21 cellular contexts compared by ENCODE assay signal in the genomic region with DNA sequence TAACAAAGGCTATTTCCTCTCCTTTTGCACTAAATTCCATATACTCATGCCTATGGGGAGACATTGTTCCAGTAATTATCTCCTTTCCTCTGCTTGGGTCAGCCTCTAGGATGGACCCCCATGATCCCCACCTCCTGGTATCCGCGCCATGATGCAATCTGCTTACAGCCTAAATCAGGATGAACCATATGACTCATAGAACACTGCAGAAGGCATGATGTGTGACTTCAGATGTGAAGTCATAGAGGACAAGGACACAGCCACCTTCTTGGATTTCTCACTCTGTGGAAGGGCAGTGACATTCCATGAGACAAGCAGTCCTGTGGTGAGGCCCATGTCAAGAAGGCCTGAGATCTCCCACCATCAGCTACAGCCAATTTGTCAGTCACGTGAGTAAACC. TPM values are rescaled to one million over a fixed set of nuclear protein-coding genes. Genes with fewer than 3 reads are reported as not detected.
A peak's percentile ranks its signal among the peaks of the same experiment; 100 is the strongest.
DNase-seq lines count a peak whose midpoint lies in the region; ATAC-seq, FAIRE-seq and TF ChIP-seq lines count a peak whose summit lies in the region.
"Had no signal": no experiment of that assay in that cellular context is flagged by ENCODE, and none has a peak within 500 bp of the region (broad histone marks: within the 10 kb centered on the region; RNA-seq: fewer than 3 reads in every experiment).

No MANE protein-coding gene starts in this region.

- POLR2A ChIA-PET in HEK293 (lab: Yijun Ruan, JAX) (no interaction called here), K562 (lab: Yijun Ruan, JAX) (no interaction called here), endothelial cell of umbilical vein (lab: Charles Lee) (no interaction called here)

- CTCF ChIA-PET in HEK293 (lab: Yijun Ruan, JAX), result interaction anchor here (0.6 kb wide), 1 partner anchor 52 kb away, joined by 3 read pairs; no protein-coding TSS in a partner anchor
- CTCF ChIA-PET in K562 (lab: Yijun Ruan, JAX; ENCODE audit: low intra/inter-chr PET ratio), result no interaction called here
- CTCF ChIA-PET in endothelial cell of umbilical vein (lab: Charles Lee), result no interaction called here

- H3K79me2 ChIP-seq in K562 (ENCODE audit: control insufficient read depth, insufficient read depth, low read length) (no peaks in the 10 kb centered on the region), endothelial cell of umbilical vein (ENCODE audit: control insufficient read depth, insufficient read depth, low read length) (no peaks in the 10 kb centered on the region)

- 47% methylated on average over 3 of the region's 3 CpGs for WGBS in K562 (ENCODE audit: insufficient coverage, low coverage, missing lambda C conversion rate)
- 91 to 96% methylated on average over 3 of the region's 3 CpGs for WGBS in lower leg skin, 2 donors

- ATAC-seq in K562, result peak; percentile 64
- no peak for ATAC-seq in GM19452 (IDR thresholded peaks at IDR 0.05; ENCODE audit: unreplicated experiment)
- ATAC-seq in GM19328 (IDR thresholded peaks at IDR 0.05; ENCODE audit: unreplicated experiment), result no peak
- ATAC-seq: PC-3 had no signal

- H3K4me2 ChIP-seq in K562 (ENCODE audit: insufficient read depth, low read length), result no peak overlapping the region
- no peak overlapping the region for H3K4me2 ChIP-seq in endothelial cell of umbilical vein (ENCODE audit: insufficient read depth, low read length)

- peaks cover 0 to 2% (median 2%) of the 10 kb centered on the region in 3 donors for H3K27me3 Mint-ChIP-seq in CD14-positive monocyte (ENCODE audit: low read depth in 3 of 3)

- H3K9me1 ChIP-seq in K562 (ENCODE audit: control insufficient read depth, insufficient read depth, low read length), result no peaks in the 10 kb centered on the region
- no peaks in the 10 kb centered on the region for H3K9me1 ChIP-seq in endothelial cell of umbilical vein (replicated peaks; ENCODE audit: control insufficient read depth, extremely low read depth, insufficient read depth, low read length)

- no peak overlapping the region for H3K9ac ChIP-seq in K562 (ENCODE audit: insufficient read depth in 1 of 2, low read depth in 2 of 2, low read length in 2 of 2)
- H3K9ac ChIP-seq in endothelial cell of umbilical vein (replicated peaks; ENCODE audit: extremely low read depth, insufficient read depth, low read length), result no peak overlapping the region

- no peak overlapping the region for H3K4me3 Mint-ChIP-seq in CD14-positive monocyte
- H3K4me3 Mint-ChIP-seq: CD4-positive, alpha-beta T cell had no signal

- no peak for TF ChIP-seq EP300 in K562 (IDR thresholded peaks at IDR 0.05; ENCODE audit: low read length)

- H3K9me3 ChIP-seq in HEK293 (ENCODE audit: control insufficient read depth, insufficient read depth, low read depth, low read length) (no peaks in the 10 kb centered on the region), K562 (replicated peaks; ENCODE audit: control insufficient read depth, insufficient read depth, low read depth, low read length) (no peaks in the 10 kb centered on the region), endothelial cell of umbilical vein (replicated peaks; ENCODE audit: control insufficient read depth, insufficient read depth, low read length) (no peaks in the 10 kb centered on the region)
- H3K9me3 ChIP-seq: BE2C, SJSA1 had no signal

- H3K4me3 ChIP-seq in HEK293 (ENCODE audit: low read depth, low read length) (no peak overlapping the region), K562 (no peak overlapping the region), endothelial cell of umbilical vein (replicated peaks in 1 of 3; ENCODE audit: insufficient read depth in 1 of 3, low read depth in 1 of 3, low read length in 3 of 3) (no peak overlapping the region), lower leg skin (ENCODE audit: low read depth, poor library complexity, severe bottlenecking) (no peak overlapping the region)
- H3K4me3 ChIP-seq: SJSA1 had no signal

- H3K27ac Mint-ChIP-seq in CD14-positive monocyte, result peak overlapping the region in 4 of 7 donors; percentile 13 to 89 (median 78)
- H3K27ac Mint-ChIP-seq: CD4-positive, alpha-beta T cell had no signal

- H3K9me3 Mint-ChIP-seq in CD14-positive monocyte, result peaks cover 0 to 6% (median 0%) of the 10 kb centered on the region in 7 donors

- dilution Hi-C loops in endothelial cell of umbilical vein (cut with MboI; ENCODE audit: extremely low pct_ligation_motif_present, low sequenced_read_pairs), result no loop called here

- H3K36me3 ChIP-seq in HEK293 (ENCODE audit: control insufficient read depth in 2 of 2, insufficient read depth in 1 of 2, low read length in 2 of 2) (no peaks in the 10 kb centered on the region), K562 (ENCODE audit: control insufficient read depth, insufficient read depth, low read length) (no peaks in the 10 kb centered on the region), endothelial cell of umbilical vein (ENCODE audit: control insufficient read depth in 2 of 2, extremely low read depth in 1 of 2, insufficient read depth in 2 of 2, low read length in 2 of 2) (peaks cover 4 to 5% of the 10 kb centered on the region in 2 experiments)
- H3K36me3 ChIP-seq: BE2C, SJSA1 had no signal

- H3K36me3 Mint-ChIP-seq in CD14-positive monocyte, result peaks cover 58 to 71% of the 10 kb centered on the region in 2 donors

- BruUV-seq in K562 (replicated peaks; lab: Mats Ljungman, UMichigan) (no TSS peak), endothelial cell of umbilical vein (replicated peaks; lab: Mats Ljungman, UMichigan) (no TSS peak)

- DNase-seq in CD14-positive monocyte (ENCODE audit: low spot score), result no peak
- peak in 1 of 4 experiments; percentile 18 for DNase-seq in K562 (ENCODE audit: extremely low read depth in 1 of 4, low spot score in 3 of 4)
- DNase-seq in endothelial cell of umbilical vein (ENCODE audit: low read depth, low spot score), result no peak
- no peak for DNase-seq in lower leg skin (ENCODE audit: low spot score in 2 of 2)
- DNase-seq in NCI-H1436 (lab: John Stamatoyannopoulos, UW), result no peak
- DNase-seq: BE2C; CD4-positive, alpha-beta T cell; DMS153; GDM1; GOT3; NCI-H1417; NCI-H1930; NCI-H345; NCI-H524 treated with DMSO at 0.1 percent for 48 hours; PC-3 had no signal

- H4K20me1 ChIP-seq in K562 (replicated peaks; ENCODE audit: control insufficient read depth, insufficient read depth, low read length) (no peaks in the 10 kb centered on the region), endothelial cell of umbilical vein (replicated peaks; ENCODE audit: control insufficient read depth, extremely low read depth, insufficient read depth, low read length) (no peaks in the 10 kb centered on the region)

- H3K4me1 ChIP-seq in HEK293 (ENCODE audit: control insufficient read depth, insufficient read depth, low read length) (no peaks in the 10 kb centered on the region), K562 (replicated peaks in 1 of 2; ENCODE audit: control insufficient read depth in 2 of 2, insufficient read depth in 2 of 2, low read length in 2 of 2) (no peaks in the 10 kb centered on the region), endothelial cell of umbilical vein (ENCODE audit: control insufficient read depth, extremely low read depth, insufficient read depth, low read length) (no peaks in the 10 kb centered on the region)
- H3K4me1 ChIP-seq: BE2C, SJSA1 had no signal

- TF ChIP-seq CTCF in CD14-positive monocyte (IDR thresholded peaks at IDR 0.05) (no peak), HEK293 (tag by site-specific recombination; IDR thresholded peaks at IDR 0.05) (no peak), K562 (IDR thresholded peaks at IDR 0.05 in 2 of 3, conservative IDR thresholded peaks at IDR 0.05 in 1 of 3; ENCODE audit: insufficient read depth in 2 of 3, low read depth in 1 of 3, low read length in 3 of 3) (no peak), endothelial cell of umbilical vein (IDR thresholded peaks at IDR 0.05; ENCODE audit: extremely low read depth in 1 of 2, insufficient read depth in 1 of 2, low read depth in 1 of 2, low read length in 2 of 2) (no peak), lower leg skin (IDR thresholded peaks at IDR 0.05) (no peak)

- in situ Hi-C loops in K562 (cut with MboI), result no loop called here

- TF ChIP-seq POLR2A in K562 (conservative IDR thresholded peaks at IDR 0.05) (no peak), endothelial cell of umbilical vein (IDR thresholded peaks at IDR 0.05; ENCODE audit: low read depth, low read length) (no peak), lower leg skin (IDR thresholded peaks at IDR 0.05) (no peak)

- intact Hi-C loops in CD14-positive monocyte (cut with micrococcal nuclease) (no loop called here), K562 (cut with micrococcal nuclease) (no loop called here), endothelial cell of umbilical vein (cut with micrococcal nuclease) (no loop called here), lower leg skin (cut with DNase I; ENCODE audit: low total_unique reads) (no loop called here)

- peaks cover 19% of the 10 kb centered on the region for H3K4me1 Mint-ChIP-seq in CD14-positive monocyte

- no peak overlapping the region for H3K27ac ChIP-seq in HEK293 (ENCODE audit: extremely low read depth, low read depth, low read length)
- no peak overlapping the region; the same call in 2 of the 3 replicates for H3K27ac ChIP-seq in K562 (ENCODE audit: extremely low read depth, low read depth, low read length)
- H3K27ac ChIP-seq in endothelial cell of umbilical vein (ENCODE audit: insufficient read depth, low read depth, low read length), result no peak overlapping the region
- H3K27ac ChIP-seq: SJSA1 had no signal

- H3K27me3 ChIP-seq in K562 (ENCODE audit: control insufficient read depth in 2 of 2, insufficient read depth in 2 of 2, low read length in 2 of 2) (no peaks in the 10 kb centered on the region), endothelial cell of umbilical vein (ENCODE audit: control insufficient read depth in 2 of 2, insufficient read depth in 2 of 2, low read length in 2 of 2) (no peaks in the 10 kb centered on the region)
- H3K27me3 ChIP-seq: SJSA1 had no signal

- TF ChIP-seq RAD21 in K562 (CRISPR knock-in tag; conservative IDR thresholded peaks at IDR 0.05 in 1 of 2, IDR thresholded peaks at IDR 0.05 in 1 of 2), result no peak

- FAIRE-seq in K562 (lab: Jason Lieb, UNC) (peak; percentile 52), endothelial cell of umbilical vein (lab: Jason Lieb, UNC) (no peak)
- FAIRE-seq: A204.1, HTR-8/SVneo had no signal

- peak overlapping the region; percentile 0; the same call in 1 of the 2 replicates for H2AFZ ChIP-seq in K562 (ENCODE audit: low read depth, low read length)
- H2AFZ ChIP-seq in endothelial cell of umbilical vein (ENCODE audit: low read depth, low read length), result no peak overlapping the region

RNA-seq across cellular contexts. Expression of a gene that starts 9.0 kb away (rescaled TPM):
- 1 to 10 TPM; 1.0 to 1.5 TPM for polyA plus RNA-seq in CD14-positive monocyte
- total RNA-seq in K562 (2011; cell fraction: chromatin; rRNA removed; ENCODE audit: low replicate concordance), result 14.2 and 28.3 TPM in 2 replicates
- 10.7 and 11.6 TPM in 2 replicates for total RNA-seq in K562 (2011; cell fraction: nucleolus; rRNA removed)
- 18.3 and 32.6 TPM in 2 replicates for total RNA-seq in K562 (2011; cell fraction: nucleoplasm; rRNA removed)
- 4.0 and 6.0 TPM in 2 replicates for total RNA-seq in K562 (2014; rRNA removed)
- 9.5 and 10.2 TPM in 2 replicates for total RNA-seq in K562 (2014; rRNA removed; fragmentation: Illumina TruSeq; extraction: Trizol)
- 11.6 and 12.0 TPM in 2 replicates for total RNA-seq in K562 (2015; rRNA removed; fragmentation: Illumina TruSeq; extraction: Trizol)
- total RNA-seq in K562 (2021), result 6.8 and 7.8 TPM in 2 replicates
- 4.4 and 7.0 TPM in 2 replicates for polyA plus RNA-seq in K562 (2011; rRNA removed)
- polyA plus RNA-seq in K562 (2011; cell fraction: cytosol; rRNA removed), result 2.1 and 2.5 TPM in 2 replicates
- polyA plus RNA-seq in K562 (2011; cell fraction: nucleus; rRNA removed), result 4.4 and 5.0 TPM in 2 replicates
- 7.9 and 8.7 TPM in 2 replicates for polyA plus RNA-seq in K562 (2012)
- polyA plus RNA-seq in K562 (2014; fragmentation: Illumina TruSeq; extraction: Trizol), result 6.1 TPM in 2 replicates
- 1 to 10 TPM; 5.9 to 6.0 TPM for polyA plus RNA-seq in K562 (2014; fragmentation: Nextera tagmentation; extraction: Ambion mirVana)
- polyA plus RNA-seq in K562 (2014; rRNA removed), result 4.3 and 5.1 TPM in 2 replicates
- polyA minus RNA-seq in K562 (2011; rRNA and poly(A)+ RNA removed), result 11.3 and 13.9 TPM in 2 replicates
- 4.7 and 5.6 TPM in 2 replicates for polyA minus RNA-seq in K562 (2011; cell fraction: cytosol; rRNA and poly(A)+ RNA removed)
- polyA minus RNA-seq in K562 (2011; cell fraction: nucleus; rRNA and poly(A)+ RNA removed), result 19.3 TPM in 2 replicates
- 23.0 and 23.9 TPM in 2 replicates for total RNA-seq in endothelial cell of umbilical vein
- 10.5 and 10.6 TPM in 2 replicates for polyA plus RNA-seq in endothelial cell of umbilical vein
- polyA plus RNA-seq in endothelial cell of umbilical vein (2011; cell fraction: cytosol; rRNA removed), result 2.3 and 3.1 TPM in 2 replicates
- 78.6 and 80.6 TPM in 2 replicates for polyA plus RNA-seq in endothelial cell of umbilical vein (2011; cell fraction: nucleus; rRNA removed)
- 5.2 and 5.6 TPM in 2 replicates for polyA plus RNA-seq in endothelial cell of umbilical vein (2012)
- 70.2 and 95.2 TPM in 2 replicates for polyA minus RNA-seq in endothelial cell of umbilical vein
- 2.2 TPM for polyA minus RNA-seq in endothelial cell of umbilical vein (2011; cell fraction: cytosol; rRNA and poly(A)+ RNA removed)
- 156 and 223 TPM in 2 replicates for polyA minus RNA-seq in endothelial cell of umbilical vein (2011; cell fraction: nucleus; rRNA and poly(A)+ RNA removed)
- total RNA-seq in lower leg skin, result 1 to 10 TPM; 3.9 to 5.3 (median 4.6) TPM

RNA-seq across cellular contexts. Expression of a gene that starts 28.5 kb away (rescaled TPM):
- polyA plus RNA-seq in CD14-positive monocyte (100 to 1,000 TPM in 1 of 2 donors, 10 to 100 TPM in 1; 82.2 to 106 TPM), K562 (2011; rRNA removed) (0.13 and 3.7 TPM in 2 replicates), K562 (2014; fragmentation: Illumina TruSeq; extraction: Trizol) (0.79 and 1.2 TPM in 2 replicates), K562 (2014; fragmentation: Nextera tagmentation; extraction: Ambion mirVana) (under 1 TPM; 0.15 to 0.32 TPM), K562 (2014; rRNA removed) (0.61 and 1.2 TPM in 2 replicates), endothelial cell of umbilical vein (141 and 160 TPM in 2 replicates)
- 0.56 and 2.1 TPM in 2 replicates for total RNA-seq in K562 (2011; cell fraction: chromatin; rRNA removed; ENCODE audit: low replicate concordance)
- 0.26 and 0.33 TPM in 2 replicates for total RNA-seq in K562 (2011; cell fraction: nucleolus; rRNA removed)
- 0.61 and 0.81 TPM in 2 replicates for total RNA-seq in K562 (2011; cell fraction: nucleoplasm; rRNA removed)
- total RNA-seq in K562 (2014; rRNA removed) (0.41 and 0.49 TPM in 2 replicates), K562 (2014; rRNA removed; fragmentation: Illumina TruSeq; extraction: Trizol) (1.2 and 1.4 TPM in 2 replicates), K562 (2015; rRNA removed; fragmentation: Illumina TruSeq; extraction: Trizol) (0.76 and 0.79 TPM in 2 replicates), K562 (2021) (1.1 and 1.6 TPM in 2 replicates), endothelial cell of umbilical vein (235 and 238 TPM in 2 replicates), lower leg skin (10 to 100 TPM in 1 of 4 donors, 1 to 10 TPM in 3; 3.8 to 10.8 (median 5.3) TPM)
- 0.03 and 1.7 TPM in 2 replicates for polyA plus RNA-seq in K562 (2011; cell fraction: cytosol; rRNA removed)
- 0.14 and 6.8 TPM in 2 replicates for polyA plus RNA-seq in K562 (2011; cell fraction: nucleus; rRNA removed)
- 0.61 and 0.98 TPM in 2 replicates for polyA plus RNA-seq in K562 (2012)
- 0.32 and 9.7 TPM in 2 replicates for polyA minus RNA-seq in K562 (2011; rRNA and poly(A)+ RNA removed)
- polyA minus RNA-seq in K562 (2011; cell fraction: cytosol; rRNA and poly(A)+ RNA removed), result 2.7 TPM in 1 of 2 replicates, not detected in the other
- 0.54 and 13.3 TPM in 2 replicates for polyA minus RNA-seq in K562 (2011; cell fraction: nucleus; rRNA and poly(A)+ RNA removed)
- polyA plus RNA-seq in endothelial cell of umbilical vein (2011; cell fraction: cytosol; rRNA removed), result 95.6 and 113 TPM in 2 replicates
- 127 and 148 TPM in 2 replicates for polyA plus RNA-seq in endothelial cell of umbilical vein (2011; cell fraction: nucleus; rRNA removed)
- polyA plus RNA-seq in endothelial cell of umbilical vein (2012), result 142 and 143 TPM in 2 replicates
- polyA minus RNA-seq in endothelial cell of umbilical vein, result 352 and 369 TPM in 2 replicates
- polyA minus RNA-seq in endothelial cell of umbilical vein (2011; cell fraction: cytosol; rRNA and poly(A)+ RNA removed), result not detected
- polyA minus RNA-seq in endothelial cell of umbilical vein (2011; cell fraction: nucleus; rRNA and poly(A)+ RNA removed), result 427 and 439 TPM in 2 replicates

Comparison
In these comparisons a context has a peak if more than half of its experiments do, and no peak if none do; other contexts are left out.
1. RNA of a gene that starts 28.5 kb away (total RNA-seq): 235 to 238 TPM in endothelial cell of umbilical vein; 3.8 to 10.8 TPM in lower leg skin and 0.26 to 2.1 TPM in K562; every median in the first group is over 10 times any median in the second.